Comparison of ENCODE assay signal across 13 cellular contexts in genomic region chr4:138007572-138007971, GRCh38.
A peak's percentile ranks its signal among the peaks of the same experiment; 100 is the strongest.
DNase-seq lines count a peak whose midpoint lies in the region; ATAC-seq, FAIRE-seq and TF ChIP-seq lines count a peak whose summit lies in the region.
"Had no signal": no experiment of that assay in that cellular context is flagged by ENCODE, and none has a peak within 500 bp of the region (broad histone marks: within the 10 kb centered on the region; RNA-seq: fewer than 3 reads in every experiment).

No MANE protein-coding gene starts in this region.

- H2AFZ ChIP-seq in OCI-LY3 (ENCODE audit: low read depth, low read length) (no peak overlapping the region), endothelial cell of umbilical vein (ENCODE audit: low read depth, low read length) (peak overlapping the region; percentile 20)

- dilution Hi-C loops in endothelial cell of umbilical vein (cut with MboI; ENCODE audit: extremely low pct_ligation_motif_present, low sequenced_read_pairs), result no loop called here

- no peak for TF ChIP-seq POLR2A in endothelial cell of umbilical vein (IDR thresholded peaks at IDR 0.05; ENCODE audit: low read depth, low read length)

- FAIRE-seq in endothelial cell of umbilical vein (lab: Jason Lieb, UNC), result no peak

- H3K4me2 ChIP-seq in OCI-LY3 (ENCODE audit: low read length) (no peak overlapping the region), endothelial cell of umbilical vein (ENCODE audit: insufficient read depth, low read length) (no peak overlapping the region)

- DNase-seq in DMS 273 (lab: John Stamatoyannopoulos, UW; ENCODE audit: unreplicated experiment) (peak; percentile 1), DMS 273 treated with DMSO at 0.1 percent for 48 hours (lab: John Stamatoyannopoulos, UW) (no peak), endothelial cell of umbilical vein (ENCODE audit: low read depth, low spot score) (no peak), renal cortical epithelial cell (ENCODE audit: low read depth) (peak; percentile 44), epidermal melanocyte (ENCODE audit: insufficient read length, low spot score) (no peak), DMS153 (lab: John Stamatoyannopoulos, UW) (no peak)
- DNase-seq: 8988T; activated CD4-positive, alpha-beta T cell treated with anti-CD3 and anti-CD28 coated beads, Interleukin-2, amount 50 U/mL, for 4 hours; activated naive CD4-positive, alpha-beta T cell treated with Interleukin-2 at 50 U/mL for 16 hours; MM.1S; NCI-H510A treated with DMSO at 0.1 percent for 48 hours had no signal

- no peaks in the 10 kb centered on the region for H3K9me1 ChIP-seq in endothelial cell of umbilical vein (replicated peaks; ENCODE audit: control insufficient read depth, extremely low read depth, insufficient read depth, low read length)

- H3K4me1 ChIP-seq in OCI-LY3 (ENCODE audit: low read length) (peaks cover 36% of the 10 kb centered on the region), endothelial cell of umbilical vein (ENCODE audit: control insufficient read depth, extremely low read depth, insufficient read depth, low read length) (no peaks in the 10 kb centered on the region)

- TF ChIP-seq CTCF in OCI-LY3 (IDR thresholded peaks at IDR 0.05; ENCODE audit: low read depth, low read length) (peak; percentile 39), endothelial cell of umbilical vein (IDR thresholded peaks at IDR 0.05; ENCODE audit: extremely low read depth in 1 of 2, insufficient read depth in 1 of 2, low read depth in 1 of 2, low read length in 2 of 2) (peak; percentile 18 to 22)

- H3K27me3 ChIP-seq in OCI-LY3 (ENCODE audit: low read depth, low read length), result 0 out of 2 replicates have a peak, but pooled peaks cover 13% of the 10 kb centered on the region
- no peaks in the 10 kb centered on the region for H3K27me3 ChIP-seq in endothelial cell of umbilical vein (ENCODE audit: control insufficient read depth in 2 of 2, insufficient read depth in 2 of 2, low read length in 2 of 2)

- CTCF ChIA-PET in endothelial cell of umbilical vein (lab: Charles Lee), result no interaction called here

- ATAC-seq in GM21390 (IDR thresholded peaks at IDR 0.05; ENCODE audit: unreplicated experiment), result no peak

- no peaks in the 10 kb centered on the region for H3K79me2 ChIP-seq in OCI-LY3 (ENCODE audit: low read length)
- no peaks in the 10 kb centered on the region for H3K79me2 ChIP-seq in endothelial cell of umbilical vein (ENCODE audit: control insufficient read depth, insufficient read depth, low read length)

- H3K9me3 ChIP-seq in OCI-LY3 (ENCODE audit: insufficient read depth, low read length), result no peaks in the 10 kb centered on the region
- H3K9me3 ChIP-seq in endothelial cell of umbilical vein (replicated peaks; ENCODE audit: control insufficient read depth, insufficient read depth, low read length), result no peaks in the 10 kb centered on the region

- intact Hi-C loops in endothelial cell of umbilical vein (cut with micrococcal nuclease), result no loop called here

- H3K9ac ChIP-seq in OCI-LY3 (ENCODE audit: low read length) (no peak overlapping the region), endothelial cell of umbilical vein (replicated peaks; ENCODE audit: extremely low read depth, insufficient read depth, low read length) (no peak overlapping the region)

- POLR2A ChIA-PET in endothelial cell of umbilical vein (lab: Charles Lee), result no interaction called here

- H3K4me3 ChIP-seq in OCI-LY3 (ENCODE audit: low read length), result no peak overlapping the region
- no peak overlapping the region for H3K4me3 ChIP-seq in endothelial cell of umbilical vein (replicated peaks in 1 of 3; ENCODE audit: insufficient read depth in 1 of 3, low read depth in 1 of 3, low read length in 3 of 3)

- no peaks in the 10 kb centered on the region for H4K20me1 ChIP-seq in OCI-LY3 (ENCODE audit: insufficient read depth, low read length)
- no peaks in the 10 kb centered on the region for H4K20me1 ChIP-seq in endothelial cell of umbilical vein (replicated peaks; ENCODE audit: control insufficient read depth, extremely low read depth, insufficient read depth, low read length)

- H3K36me3 ChIP-seq in OCI-LY3 (replicated peaks; ENCODE audit: low read depth, low read length) (no peaks in the 10 kb centered on the region), endothelial cell of umbilical vein (ENCODE audit: control insufficient read depth in 2 of 2, extremely low read depth in 1 of 2, insufficient read depth in 2 of 2, low read length in 2 of 2) (no peaks in the 10 kb centered on the region)

- no peak overlapping the region for H3K27ac ChIP-seq in OCI-LY3 (ENCODE audit: low read length)
- H3K27ac ChIP-seq in endothelial cell of umbilical vein (ENCODE audit: insufficient read depth, low read depth, low read length), result no peak overlapping the region

- BruUV-seq in endothelial cell of umbilical vein (replicated peaks; lab: Mats Ljungman, UMichigan), result no TSS peak

TF ChIP-seq in endothelial cell of umbilical vein, 7 proteins besides CTCF, POLR2A, EP300 and RAD21:
- no peak for TF ChIP-seq GATA2 (IDR thresholded peaks at IDR 0.05; ENCODE audit: insufficient read depth, insufficient read length, low read depth, low read length)
- TF ChIP-seq MAX (IDR thresholded peaks at IDR 0.05; ENCODE audit: insufficient read depth, insufficient read length), result no peak
- TF ChIP-seq EZH2 (IDR thresholded peaks at IDR 0.05; ENCODE audit: borderline replicate concordance, low read depth, low read length, severe bottlenecking), result no peak
- no peak for TF ChIP-seq FOS (IDR thresholded peaks at IDR 0.05; ENCODE audit: borderline replicate concordance, insufficient read depth, low read length)
- no peak for TF ChIP-seq JUN (IDR thresholded peaks at IDR 0.05; ENCODE audit: borderline replicate concordance, insufficient read depth, insufficient read length, low read depth)

Comparison
In these comparisons a context has a peak if more than half of its experiments do, and no peak if none do; other contexts are left out.
1. DNase-seq: peak in DMS 273 (single experiment) and renal cortical epithelial cell (single experiment); none in DMS 273 treated with DMSO at 0.1 percent for 48 hours (single experiment), endothelial cell of umbilical vein (single experiment), epidermal melanocyte (single experiment) and DMS153 (single experiment).